28 cellular contexts compared by ENCODE assay signal in genomic region chr13:51887441-51887840, GRCh38. TPM values are rescaled to one million over a fixed set of nuclear protein-coding genes. Genes with fewer than 3 reads are reported as not detected.
"Had no signal": no experiment of that assay in that cellular context is flagged by ENCODE, and none has a peak within 500 bp of the region (broad histone marks: within the 10 kb centered on the region; RNA-seq: fewer than 3 reads in every experiment).

No MANE protein-coding gene starts in this region.

- H3K27me3 ChIP-seq: brain microvascular endothelial cell, tibial artery had no signal

- H3K27ac Mint-ChIP-seq: activated CD4-positive, alpha-beta T cell treated with anti-CD3 and anti-CD28 coated beads, Interleukin-2, amount 10 ng/mL, durations not matched to agents 7 days and 5 days; activated CD8-positive, alpha-beta T cell treated with anti-CD3 and anti-CD28 coated beads for 36 hours; activated naive CD4-positive, alpha-beta T cell treated with anti-CD3 and anti-CD28 coated beads, Interleukin-2, amount 50 U/mL, for 24 hours; endodermal cell; natural killer cell; progenitor cell of endocrine pancreas; stimulated activated naive CD8-positive, alpha-beta T cell treated with anti-CD3 and anti-CD28 coated beads, Interleukin-15, amount 100 ng/mL, for 72 hours had no signal

- H3K36me3 ChIP-seq: brain microvascular endothelial cell, left ventricle myocardium inferior, tibial artery had no signal

- H3K4me3 Mint-ChIP-seq: activated CD4-positive, alpha-beta T cell treated with anti-CD3 and anti-CD28 coated beads, Interleukin-2, amount 10 ng/mL, durations not matched to agents 7 days and 5 days; activated CD8-positive, alpha-beta T cell treated with anti-CD3 and anti-CD28 coated beads for 36 hours; activated naive CD4-positive, alpha-beta T cell treated with anti-CD3 and anti-CD28 coated beads, Interleukin-2, amount 50 U/mL, for 24 hours; central memory CD8-positive, alpha-beta T cell; endodermal cell; natural killer cell; stimulated activated naive CD8-positive, alpha-beta T cell treated with anti-CD3 and anti-CD28 coated beads, Interleukin-15, amount 100 ng/mL, for 72 hours had no signal

- H3K36me3 Mint-ChIP-seq: natural killer cell had no signal

- H3K4me1 Mint-ChIP-seq: activated CD4-positive, alpha-beta T cell treated with anti-CD3 and anti-CD28 coated beads, Interleukin-2, amount 10 ng/mL, durations not matched to agents 7 days and 5 days; activated naive CD4-positive, alpha-beta T cell treated with anti-CD3 and anti-CD28 coated beads, Interleukin-2, amount 50 U/mL, for 24 hours; central memory CD8-positive, alpha-beta T cell; natural killer cell; stimulated activated naive CD8-positive, alpha-beta T cell treated with anti-CD3 and anti-CD28 coated beads, Interleukin-15, amount 100 ng/mL, for 72 hours had no signal

- H3K27me3 Mint-ChIP-seq: activated CD8-positive, alpha-beta T cell treated with anti-CD3 and anti-CD28 coated beads for 36 hours; central memory CD8-positive, alpha-beta T cell; progenitor cell of endocrine pancreas had no signal

- H3K9me3 ChIP-seq: tibial artery had no signal

- H3K4me3 ChIP-seq: coronary artery, left ventricle myocardium inferior, tibial artery had no signal

- H3K9me3 Mint-ChIP-seq: central memory CD8-positive, alpha-beta T cell; natural killer cell had no signal

- DNase-seq: activated CD4-positive, alpha-beta T cell treated with anti-CD3 and anti-CD28 coated beads, Interleukin-2, amount 10 ng/mL, durations not matched to agents 7 days and 5 days; activated CD4-positive, CD25-positive, alpha-beta regulatory T cell treated with anti-CD3 and anti-CD28 coated beads, Interleukin-2, amount 50 U/mL, for 72 hours; activated CD8-positive, alpha-beta T cell treated with anti-CD3 and anti-CD28 coated beads for 36 hours; activated gamma-delta T cell treated with Interleukin-2 at 50 U/mL for 16 hours; activated T-cell treated with anti-CD3 and anti-CD28 coated beads, Interleukin-2, amount 50 U/mL, for 1 hour; aorta; brain microvascular endothelial cell; endodermal cell; foreskin melanocyte; kidney glomerular epithelial cell; left ventricle myocardium inferior; midbrain; natural killer cell; retina; stimulated activated CD4-positive, alpha-beta T cell treated with anti-CD3 and anti-CD28 coated beads, Interleukin-1b, Interleukin-23, amount 100 ng/mL, for 48 hours; stimulated activated naive CD8-positive, alpha-beta T cell treated with anti-CD3 and anti-CD28 coated beads, Interleukin-15, amount 100 ng/mL, for 72 hours; T-helper 2 cell; tibial artery had no signal

- H3K4me1 ChIP-seq: left ventricle myocardium inferior, tibial artery had no signal

- H3K27ac ChIP-seq: brain microvascular endothelial cell, coronary artery, left ventricle myocardium inferior, tibial artery, VCaP had no signal

- ATAC-seq: activated CD8-positive, alpha-beta T cell treated with anti-CD3 and anti-CD28 coated beads for 36 hours; natural killer cell; stimulated activated naive CD8-positive, alpha-beta T cell treated with anti-CD3 and anti-CD28 coated beads, Interleukin-15, amount 100 ng/mL, for 72 hours had no signal

RNA-seq across cellular contexts. Expression of gene CCDC70, which starts 25.7 kb away (rescaled TPM):
- total RNA-seq: activated CD4-positive, alpha-beta T cell treated with anti-CD3 and anti-CD28 coated beads, Interleukin-2, amount 10 ng/mL, durations not matched to agents 7 days and 5 days; aorta; endodermal cell; epithelial cell of proximal tubule; fibroblast of lung; left ventricle myocardium inferior; lung microvascular endothelial cell; natural killer cell; osteoblast; progenitor cell of endocrine pancreas; urinary bladder had no signal
- polyA plus RNA-seq: aorta, fibroblast of lung, urinary bladder had no signal

RNA-seq across cellular contexts. Expression of gene TMEM272, which starts 42.5 kb away (rescaled TPM):
- total RNA-seq: epithelial cell of proximal tubule, fibroblast of lung, lung microvascular endothelial cell, osteoblast, urinary bladder had no signal
- polyA plus RNA-seq: fibroblast of lung, urinary bladder had no signal
